Comparison of ENCODE assay signal across 8 cellular contexts in genomic region chr3:36992806-36993325, GRCh38. TPM values are rescaled to one million over a fixed set of nuclear protein-coding genes. Genes with fewer than 3 reads are reported as not detected.
DNase-seq lines count a peak whose midpoint lies in the region; ATAC-seq, FAIRE-seq and TF ChIP-seq lines count a peak whose summit lies in the region.

Gene EPM2AIP1 (minus strand): TSS chr3:36993131. CDS start chr3:36993077, 54 bp downstream.

- ATAC-seq in GM21515 (IDR thresholded peaks at IDR 0.05; ENCODE audit: unreplicated experiment) (peak; percentile 89), GM12878 (peak; percentile 90)
- peak; percentile 92 for ATAC-seq in stimulated activated naive CD8-positive, alpha-beta T cell treated with anti-CD3 and anti-CD28 coated beads, Interleukin-15, amount 100 ng/mL, for 72 hours

- POLR2A ChIA-PET in GM12878 (lab: Charles Lee), result interaction anchor here (0.6 to 2.5 kb wide), 14 partner anchors 11 to 1172 kb away, joined by 3 to 17 read pairs (median 4); partner anchors contain the start of gene OXSR1

- H3K9me3 ChIP-seq in GM12878 (replicated peaks; ENCODE audit: control insufficient read depth, insufficient read depth, low read length), result no peaks in the 10 kb centered on the region
- no peaks in the 10 kb centered on the region for H3K9me3 ChIP-seq in keratinocyte (ENCODE audit: control insufficient read depth, low read depth, low read length)

- H3K4me3 ChIP-seq in GM12878 (peak within 1 kb of the TSS; percentile 97), keratinocyte (ENCODE audit: control insufficient read depth in 2 of 3, extremely low read depth in 1 of 3, insufficient read depth in 2 of 3, low read depth in 1 of 3, low read length in 3 of 3) (peak within 1 kb of the TSS; percentile 69 to 95 (median 88))

- H3K27me3 ChIP-seq in GM12878 (replicated peaks in 1 of 2; ENCODE audit: control insufficient read depth in 2 of 2, insufficient read depth in 2 of 2, low read length in 1 of 2), result no peaks in the 10 kb centered on the region
- no peaks in the 10 kb centered on the region for H3K27me3 ChIP-seq in keratinocyte (ENCODE audit: control insufficient read depth, extremely low read depth, insufficient read depth, low read length)

- no peaks in the 10 kb centered on the region for H3K9me1 ChIP-seq in keratinocyte (ENCODE audit: control insufficient read depth, extremely low read depth, insufficient read depth, low read length)

- SMC1A ChIA-PET in GM12878 (lab: Charles Lee; ENCODE audit: uncharacterized antibody, unreplicated experiment), result interaction anchor here (0.7 to 7.5 kb wide), 12 partner anchors 10 to 221 kb away, joined by 3 to 46 read pairs (median 3); no protein-coding TSS in a partner anchor

- intact Hi-C loops in GM12878 (cut with micrococcal nuclease; ENCODE audit: unreplicated experiment), result loop anchor here (5.0 kb wide), 1 partner anchor 101 kb away; no protein-coding TSS in a partner anchor

- no peak within 1 kb of the TSS for H3K27ac Mint-ChIP-seq in stimulated activated naive CD8-positive, alpha-beta T cell treated with anti-CD3 and anti-CD28 coated beads, Interleukin-15, amount 100 ng/mL, for 72 hours

- peak; percentile 98 for DNase-seq in GM03348 (ENCODE audit: low spot score)
- DNase-seq in HuH-7 (ENCODE audit: low spot score), result peak; percentile 98
- no peak for DNase-seq in GM12878 (ENCODE audit: low read depth, low spot score)
- DNase-seq in keratinocyte (ENCODE audit: low read depth, low spot score), result peak; percentile 100
- DNase-seq in stimulated activated naive CD8-positive, alpha-beta T cell treated with anti-CD3 and anti-CD28 coated beads, Interleukin-15, amount 100 ng/mL, for 72 hours, result peak in 1 of 2 donors; percentile 98
- DNase-seq in T1000 (lab: John Stamatoyannopoulos, UW), result no peak
- DNase-seq in stimulated activated CD4-positive, alpha-beta T cell treated with anti-CD3 and anti-CD28 coated beads, Interleukin-2, amount 100 ng/mL, for 48 hours, result no peak

- TF ChIP-seq POLR2A in GM12878 (IDR thresholded peaks at IDR 0.05; ENCODE audit: low read depth, low read length), result peak; percentile 92

- H3K27me3 Mint-ChIP-seq in stimulated activated naive CD8-positive, alpha-beta T cell treated with anti-CD3 and anti-CD28 coated beads, Interleukin-15, amount 100 ng/mL, for 72 hours, result no peaks in the 10 kb centered on the region

- H4K20me1 ChIP-seq in GM12878 (ENCODE audit: control insufficient read depth, insufficient read depth), result no peaks in the 10 kb centered on the region
- H4K20me1 ChIP-seq in keratinocyte (ENCODE audit: control insufficient read depth, extremely low read depth, insufficient read depth, low read length), result peaks cover 3% of the 10 kb centered on the region

- RAD21 ChIA-PET in GM12878 (lab: Charles Lee; ENCODE audit: unreplicated experiment), result interaction anchor here (0.7 to 3.2 kb wide), 6 partner anchors 23 to 147 kb away, joined by 3 to 16 read pairs (median 4); no protein-coding TSS in a partner anchor

- peaks cover 0 to 5% of the 10 kb centered on the region in 2 experiments; a peak in 2 of 4 replicates for H3K36me3 ChIP-seq in GM12878 (ENCODE audit: control insufficient read depth in 2 of 2, insufficient read depth in 2 of 2, low read length in 1 of 2)
- H3K36me3 ChIP-seq in keratinocyte (ENCODE audit: control insufficient read depth in 2 of 2, extremely low read depth in 1 of 2, insufficient read depth in 2 of 2, low read length in 2 of 2), result peaks cover 7 to 8% of the 10 kb centered on the region in 2 experiments

- TF ChIP-seq EP300 in GM12878 (IDR thresholded peaks at IDR 0.05; ENCODE audit: borderline replicate concordance in 1 of 2, control insufficient read depth in 1 of 2, low read depth in 2 of 2, low read length in 2 of 2), result 0 out of 4 replicates have a peak, but pooled peaks of 1 of the 2 experiments have one; percentile 27

- peak within 1 kb of the TSS; percentile 95 for H3K9ac ChIP-seq in GM12878 (ENCODE audit: control insufficient read depth, insufficient read depth, low read length)
- H3K9ac ChIP-seq in keratinocyte (ENCODE audit: control insufficient read depth, extremely low read depth, insufficient read depth, low read length), result peak within 1 kb of the TSS; percentile 88

- no peak for FAIRE-seq in GM12878 (lab: Jason Lieb, UNC)
- FAIRE-seq in keratinocyte (lab: Jason Lieb, UNC), result no peak

- H3K4me3 Mint-ChIP-seq in stimulated activated naive CD8-positive, alpha-beta T cell treated with anti-CD3 and anti-CD28 coated beads, Interleukin-15, amount 100 ng/mL, for 72 hours, result no peak within 1 kb of the TSS

- dilution Hi-C loops in keratinocyte (cut with MboI; ENCODE audit: extremely low pct_ligation_motif_present, low sequenced_read_pairs), result no loop called here

- TF ChIP-seq CTCF in GM12878 (IDR thresholded peaks at IDR 0.05 in 2 of 3, conservative IDR thresholded peaks at IDR 0.05 in 1 of 3; ENCODE audit: control insufficient read depth in 2 of 3, extremely low read depth in 1 of 3, insufficient read depth in 1 of 3, low read depth in 3 of 3, low read length in 3 of 3), result peak; percentile 18 to 33 (median 24); a peak in 4 of 6 replicates
- peak in 2 of 3 experiments; percentile 34 to 42 for TF ChIP-seq CTCF in keratinocyte (optimal IDR thresholded peaks at IDR 0.05 in 1 of 3, IDR thresholded peaks at IDR 0.05 in 1 of 3, conservative IDR thresholded peaks at IDR 0.05 in 1 of 3; ENCODE audit: extremely low read depth in 1 of 3, insufficient read depth in 2 of 3, low read length in 3 of 3)

- BruUV-seq in GM12878 (replicated peaks; lab: Mats Ljungman, UMichigan), result no TSS peak

- H2AFZ ChIP-seq in GM12878 (ENCODE audit: control insufficient read depth, low read depth, low read length) (peak within 1 kb of the TSS; percentile 88), keratinocyte (ENCODE audit: control insufficient read depth, low read length) (peak within 1 kb of the TSS; percentile 98)

- H3K27ac ChIP-seq in GM12878 (ENCODE audit: control insufficient read depth, insufficient read depth) (peak within 1 kb of the TSS; percentile 92), keratinocyte (ENCODE audit: control insufficient read depth, insufficient read depth, low read length) (peak within 1 kb of the TSS; percentile 91)

- no peaks in the 10 kb centered on the region for H3K4me1 ChIP-seq in GM12878 (ENCODE audit: control insufficient read depth, insufficient read depth, low read length)
- peaks cover 28% of the 10 kb centered on the region for H3K4me1 ChIP-seq in keratinocyte (ENCODE audit: control insufficient read depth, extremely low read depth, insufficient read depth, low read length)

- peaks cover 37% of the 10 kb centered on the region for H3K4me1 Mint-ChIP-seq in stimulated activated naive CD8-positive, alpha-beta T cell treated with anti-CD3 and anti-CD28 coated beads, Interleukin-15, amount 100 ng/mL, for 72 hours

- no peak for TF ChIP-seq RAD21 in GM12878 (IDR thresholded peaks at IDR 0.05; ENCODE audit: insufficient read depth, low read depth, low read length)

- peak within 1 kb of the TSS; percentile 60 for H3K4me2 ChIP-seq in GM12878 (ENCODE audit: control insufficient read depth, insufficient read depth)
- H3K4me2 ChIP-seq in keratinocyte (ENCODE audit: control insufficient read depth, extremely low read depth, insufficient read depth, low read depth, low read length), result peak within 1 kb of the TSS; percentile 93

- CTCF ChIA-PET in GM12878 (lab: Yijun Ruan, JAX), result interaction anchor here (0.6 to 2.0 kb wide), 10 partner anchors 23 to 138 kb away, joined by 3 to 7 read pairs (median 4); no protein-coding TSS in a partner anchor

- H3K79me2 ChIP-seq in GM12878 (ENCODE audit: control insufficient read depth, insufficient read depth, low read length) (peaks cover 75% of the 10 kb centered on the region), keratinocyte (ENCODE audit: control insufficient read depth, insufficient read depth, low read length) (peaks cover 55% of the 10 kb centered on the region)

- in situ Hi-C loops in GM12878 (cut with MboI), result no loop called here

- H3K9me3 Mint-ChIP-seq in stimulated activated naive CD8-positive, alpha-beta T cell treated with anti-CD3 and anti-CD28 coated beads, Interleukin-15, amount 100 ng/mL, for 72 hours, result no peaks in the 10 kb centered on the region

- 1% methylated on average over 48 of the region's 48 CpGs for WGBS in GM12878 (ENCODE audit: insufficient coverage, insufficient replicate concordance, low lambda C conversion rate, missing lambda C conversion rate)

TF ChIP-seq in GM12878, 131 proteins besides CTCF, POLR2A, EP300 and RAD21 (continues in another document):
- peak; percentile 70; the same call in 1 of the 2 replicates for TF ChIP-seq NBN (IDR thresholded peaks at IDR 0.05)
- peak; percentile 91 for TF ChIP-seq SMAD5 (IDR thresholded peaks at IDR 0.05; ENCODE audit: low read depth)
- TF ChIP-seq NR2F1 (conservative IDR thresholded peaks at IDR 0.05), result peak; percentile 26; the same call in 1 of the 2 replicates
- peak; percentile 86; the same call in 1 of the 2 replicates for TF ChIP-seq TAF1 (IDR thresholded peaks at IDR 0.05; ENCODE audit: borderline replicate concordance, low read depth, low read length)

RNA-seq across cellular contexts. Expression of gene EPM2AIP1, which starts in this region (rescaled TPM):
- total RNA-seq in GM12878 (2013; cell fraction: nucleolus; rRNA removed), result 84.8 and 92.5 TPM in 2 replicates
- total RNA-seq in GM12878 (2014; rRNA removed) (20.8 and 21.2 TPM in 2 replicates), GM12878 (2014; rRNA removed; fragmentation: Illumina TruSeq; extraction: Trizol) (28.5 and 31.9 TPM in 2 replicates), GM12878 (2021) (20.9 and 24.0 TPM in 2 replicates)
- 8.2 TPM for polyA plus RNA-seq in GM12878 (2011; ENCODE audit: low read depth)
- polyA plus RNA-seq in GM12878 (2011; rRNA removed) (29.9 and 44.6 TPM in 2 replicates), GM12878 (2014; fragmentation: Illumina TruSeq; extraction: Trizol) (25.8 and 29.9 TPM in 2 replicates), GM12878 (2014; fragmentation: Nextera tagmentation; extraction: Ambion mirVana) (1 to 10 TPM; 5.5 to 7.9 TPM), GM12878 (2014; rRNA removed) (21.5 and 22.4 TPM in 2 replicates), GM12878 (2016; fragmentation: Nextera tagmentation; extraction: Ambion mirVana) (10 to 100 TPM; 20.5 to 23.7 TPM), keratinocyte (3.8 to 5.5 TPM (median 5.2 TPM) in 3 replicates)
- polyA plus RNA-seq in GM12878 (2011; cell fraction: cytosol; rRNA removed), result 8.7 and 10.0 TPM in 2 replicates
- polyA plus RNA-seq in GM12878 (2011; cell fraction: nucleus; rRNA removed), result 35.8 and 39.4 TPM in 2 replicates
- 13.7 and 16.4 TPM in 2 replicates for polyA plus RNA-seq in GM12878 (2012)
- 23.5 and 28.7 TPM in 2 replicates for polyA minus RNA-seq in GM12878 (2011; rRNA and poly(A)+ RNA removed)
- 5.3 and 6.9 TPM in 2 replicates for polyA minus RNA-seq in GM12878 (2011; cell fraction: cytosol; rRNA and poly(A)+ RNA removed)
- 52.0 and 66.2 TPM in 2 replicates for polyA minus RNA-seq in GM12878 (2011; cell fraction: nucleus; rRNA and poly(A)+ RNA removed)
- polyA plus RNA-seq in keratinocyte (2011; ENCODE audit: low read depth), result 5.4 TPM
- polyA plus RNA-seq in keratinocyte (2011; cell fraction: cytosol; rRNA removed), result 0.99 and 1.9 TPM in 2 replicates
- polyA plus RNA-seq in keratinocyte (2011; cell fraction: nucleus; rRNA removed), result 8.2 and 13.1 TPM in 2 replicates
- polyA plus RNA-seq in keratinocyte (2012; ENCODE audit: low replicate concordance), result 3.9 and 4.7 TPM in 2 replicates
- 1.9 to 8.1 TPM (median 5.1 TPM) in 3 replicates for polyA minus RNA-seq in keratinocyte
- 5.6 TPM for polyA minus RNA-seq in keratinocyte (2011; cell fraction: cytosol; rRNA and poly(A)+ RNA removed)
- 6.0 and 10.0 TPM in 2 replicates for polyA minus RNA-seq in keratinocyte (2011; cell fraction: nucleus; rRNA and poly(A)+ RNA removed)

Comparison
In these comparisons a context has a peak if more than half of its experiments do, and no peak if none do; other contexts are left out.
1. DNase-seq: peak in GM03348 (single experiment), HuH-7 (single experiment) and keratinocyte (single experiment); none in GM12878 (single experiment), T1000 (single experiment) and stimulated activated CD4-positive, alpha-beta T cell treated with anti-CD3 and anti-CD28 coated beads, Interleukin-2, amount 100 ng/mL, for 48 hours (0 of 2).
2. Peak in every context shown above with its lines, with median percentiles within 50 percentile points of each other: ATAC-seq.